Comparison of ENCODE assay signal across 8 cellular contexts in genomic region chr1:61083799-61084385, GRCh38. TPM values are rescaled to one million over a fixed set of nuclear protein-coding genes. Genes with fewer than 3 reads are reported as not detected.
DNase-seq lines count a peak whose midpoint lies in the region; ATAC-seq and TF ChIP-seq lines count a peak whose summit lies in the region.

No MANE protein-coding gene starts in this region.

- peaks cover 26% of the 10 kb centered on the region for H3K36me3 Mint-ChIP-seq in dendritic cell treated with granulocyte-macrophage colony-stimulating factor and Interleukin-4, amounts not matched to agents 40 ng/mL and 50 ng/mL, for 4 days (ENCODE audit: low read depth)

- POLR2A ChIA-PET in IMR-90 (lab: Charles Lee; ENCODE audit: unreplicated experiment): no interaction called here

- H4K5ac ChIP-seq in IMR-90 (ENCODE audit: low read depth, low read length): no peak overlapping the region

- dilution Hi-C loops in IMR-90 (cut with HindIII; ENCODE audit: low sequenced_read_pairs, unreplicated experiment): no loop called here

- H3K9ac ChIP-seq in IMR-90 (ENCODE audit: low read depth, low read length): peak overlapping the region; percentile 42; the same call in 1 of the 2 replicates

- H3K18ac ChIP-seq in IMR-90 (ENCODE audit: low read depth, low read length): no peak overlapping the region

- H3K4me1 Mint-ChIP-seq in dendritic cell treated with granulocyte-macrophage colony-stimulating factor and Interleukin-4, amounts not matched to agents 40 ng/mL and 50 ng/mL, for 4 days (ENCODE audit: low read depth): peaks cover 36% of the 10 kb centered on the region

- peak overlapping the region; percentile 89 for H3K4me2 ChIP-seq in IMR-90 (ENCODE audit: low read depth, low read length)

- H2AK5ac ChIP-seq in IMR-90 (ENCODE audit: low read depth, low read length): no peak overlapping the region

- H3K27ac Mint-ChIP-seq in dendritic cell treated with granulocyte-macrophage colony-stimulating factor and Interleukin-4, amounts not matched to agents 40 ng/mL and 50 ng/mL, for 4 days: peak overlapping the region; percentile 85

- H3K9me3 ChIP-seq in IMR-90 (ENCODE audit: control insufficient read depth, insufficient read depth, low read length) (no peaks in the 10 kb centered on the region), muscle layer of duodenum (ENCODE audit: control insufficient read depth in 1 of 2, low read length in 2 of 2) (no peaks in the 10 kb centered on the region)

- no CpG with 5 or more reads among the region's 19 CpGs for WGBS in IMR-90 (ENCODE audit: extremely low coverage in 2 of 2, insufficient read length in 1 of 2), 2 experiments

- H3K36me3 ChIP-seq in IMR-90 (ENCODE audit: control insufficient read depth, insufficient read depth, low read length) (peaks cover 6% of the 10 kb centered on the region; the same call in 1 of the 2 replicates), muscle layer of duodenum (ENCODE audit: control insufficient read depth in 1 of 2, insufficient read depth in 2 of 2, low read length in 2 of 2) (peaks cover 7 to 10% of the 10 kb centered on the region in 2 donors)

- no peaks in the 10 kb centered on the region for H4K20me1 ChIP-seq in IMR-90 (ENCODE audit: insufficient read depth, low read length)

- H3K4ac ChIP-seq in IMR-90 (ENCODE audit: low read depth, low read length): no peak overlapping the region

- no peak for ATAC-seq in IMR-90 (ENCODE audit: low read depth)
- no peak for ATAC-seq in HG02588 (IDR thresholded peaks at IDR 0.05; ENCODE audit: unreplicated experiment)

- intact Hi-C loops in IMR-90 (cut with micrococcal nuclease): loop anchor here (2.0 kb wide), 2 partner anchors 15 to 99 kb away; no protein-coding TSS in a partner anchor
- intact Hi-C loops in dendritic cell treated with granulocyte-macrophage colony-stimulating factor and Interleukin-4, amounts not matched to agents 40 ng/mL and 50 ng/mL, for 4 days (cut with micrococcal nuclease): no loop called here

- H3K4me3 Mint-ChIP-seq in dendritic cell treated with granulocyte-macrophage colony-stimulating factor and Interleukin-4, amounts not matched to agents 40 ng/mL and 50 ng/mL, for 4 days: peak overlapping the region; percentile 88

- H3K27me3 ChIP-seq in IMR-90 (ENCODE audit: control insufficient read depth, insufficient read depth, low read length): no peaks in the 10 kb centered on the region
- H3K27me3 ChIP-seq in muscle layer of duodenum (ENCODE audit: low read depth, low read length): no peaks in the 10 kb centered on the region

- no peak for TF ChIP-seq POLR2A in IMR-90 (IDR thresholded peaks at IDR 0.05; ENCODE audit: low read depth, low read length)

- peak overlapping the region; percentile 88 for H2AFZ ChIP-seq in IMR-90 (replicated peaks; ENCODE audit: low read length, poor library complexity)

- H2BK5ac ChIP-seq in IMR-90 (ENCODE audit: low read depth, low read length, poor library complexity, severe bottlenecking): no peak overlapping the region

- no peak overlapping the region for H2BK20ac ChIP-seq in IMR-90 (ENCODE audit: low read depth, low read length)

- peaks cover 14% of the 10 kb centered on the region for H3K27me3 Mint-ChIP-seq in dendritic cell treated with granulocyte-macrophage colony-stimulating factor and Interleukin-4, amounts not matched to agents 40 ng/mL and 50 ng/mL, for 4 days

- H3K23ac ChIP-seq in IMR-90 (ENCODE audit: low read depth, low read length): no peak overlapping the region

- H3K4me1 ChIP-seq in IMR-90 (ENCODE audit: control insufficient read depth, insufficient read depth, low read length) (no peaks in the 10 kb centered on the region), muscle layer of duodenum (ENCODE audit: control insufficient read depth in 1 of 2, insufficient read depth in 2 of 2, low read length in 2 of 2) (peaks cover 22 to 33% of the 10 kb centered on the region in 2 donors)

- H3K79me1 ChIP-seq in IMR-90 (ENCODE audit: low read depth in 1 of 2, low read length in 2 of 2): no peaks in the 10 kb centered on the region

- TF ChIP-seq CTCF in IMR-90 (conservative IDR thresholded peaks at IDR 0.05; ENCODE audit: low read depth, low read length): no peak

- H4K8ac ChIP-seq in IMR-90 (ENCODE audit: low read depth in 2 of 2, low read length in 2 of 2): no peak overlapping the region

- H3K4me3 ChIP-seq in IMR-90 (ENCODE audit: insufficient read depth, low read depth, low read length) (peak overlapping the region; percentile 65), muscle layer of duodenum (ENCODE audit: low read depth in 1 of 2, low read length in 2 of 2) (peak overlapping the region; percentile 61 to 94)

- CTCF ChIA-PET in IMR-90 (lab: Yijun Ruan, JAX): no interaction called here

- 0 out of 2 replicates have a peak overlapping the region, but pooled peaks have one; percentile 15 for H3K27ac ChIP-seq in IMR-90 (ENCODE audit: insufficient read depth, low read length)
- peak overlapping the region; percentile 89 for H3K27ac ChIP-seq in muscle layer of duodenum (ENCODE audit: low read length)

- no peaks in the 10 kb centered on the region for H3K9me1 ChIP-seq in IMR-90 (ENCODE audit: insufficient read depth, low read length)

- H3K56ac ChIP-seq in IMR-90 (ENCODE audit: extremely low read depth, insufficient read depth, low read length): no peak overlapping the region

- H3K9me3 Mint-ChIP-seq in dendritic cell treated with granulocyte-macrophage colony-stimulating factor and Interleukin-4, amounts not matched to agents 40 ng/mL and 50 ng/mL, for 4 days: no peaks in the 10 kb centered on the region

- no peak overlapping the region for H3K14ac ChIP-seq in IMR-90 (replicated peaks; ENCODE audit: low read depth, low read length)

- no TSS peak for BruUV-seq in IMR-90 (replicated peaks; lab: Mats Ljungman, UMichigan)

- H2AK9ac ChIP-seq in IMR-90 (replicated peaks; ENCODE audit: low read depth, low read length, poor library complexity): no peak overlapping the region

- no peak overlapping the region for H2BK120ac ChIP-seq in IMR-90 (ENCODE audit: low read depth, low read length)

- DNase-seq in ACHN (peak; percentile 21), IMR-90 (no peak), AG08395 (ENCODE audit: low spot score) (no peak), Kasumi-1 (lab: John Stamatoyannopoulos, UW) (no peak), MV-4-11 (lab: John Stamatoyannopoulos, UW) (no peak)

- no peak overlapping the region for H2BK15ac ChIP-seq in IMR-90 (ENCODE audit: low read depth, low read length)

- in situ Hi-C loops in ACHN (cut with HindIII; ENCODE audit: low pct_ligation_motif_present, low pct_unique_long_range_greater_than_20kb, low sequenced_read_pairs): no loop called here
- in situ Hi-C loops in IMR-90 (cut with MboI; ENCODE audit: low sequenced_read_pairs): no loop called here

- no peak overlapping the region for H4K91ac ChIP-seq in IMR-90 (ENCODE audit: insufficient read depth, low read depth, low read length)

- no peak for TF ChIP-seq RAD21 in IMR-90 (IDR thresholded peaks at IDR 0.05; ENCODE audit: low read length)

TF ChIP-seq in IMR-90, 13 proteins besides CTCF, POLR2A, EP300 and RAD21:
- TF ChIP-seq MXI1 (IDR thresholded peaks at IDR 0.05; ENCODE audit: borderline replicate concordance, low read depth, low read length) (no peak), FOS (IDR thresholded peaks at IDR 0.05; ENCODE audit: low read depth, low read length) (no peak), CHD1 (IDR thresholded peaks at IDR 0.05; ENCODE audit: low read depth, low read length) (no peak), RFX5 (IDR thresholded peaks at IDR 0.05; ENCODE audit: low read depth, low read length) (no peak)

RNA-seq across cellular contexts. Expression of gene NFIA, which starts 1.5 kb away (rescaled TPM):
- total RNA-seq in IMR-90 (2012; rRNA removed): 2.2 TPM in 2 replicates
- 1.6 and 1.8 TPM in 2 replicates for polyA plus RNA-seq in IMR-90 (2012; rRNA removed)
- polyA plus RNA-seq in IMR-90 (2012; cell fraction: cytosol; rRNA removed): 0.60 and 1.2 TPM in 2 replicates
- polyA plus RNA-seq in IMR-90 (2012; cell fraction: nucleus; rRNA removed; ENCODE audit: low replicate concordance): 0.83 and 1.2 TPM in 2 replicates
